1 cellular context compared by ENCODE assay signal in the genomic region with DNA sequence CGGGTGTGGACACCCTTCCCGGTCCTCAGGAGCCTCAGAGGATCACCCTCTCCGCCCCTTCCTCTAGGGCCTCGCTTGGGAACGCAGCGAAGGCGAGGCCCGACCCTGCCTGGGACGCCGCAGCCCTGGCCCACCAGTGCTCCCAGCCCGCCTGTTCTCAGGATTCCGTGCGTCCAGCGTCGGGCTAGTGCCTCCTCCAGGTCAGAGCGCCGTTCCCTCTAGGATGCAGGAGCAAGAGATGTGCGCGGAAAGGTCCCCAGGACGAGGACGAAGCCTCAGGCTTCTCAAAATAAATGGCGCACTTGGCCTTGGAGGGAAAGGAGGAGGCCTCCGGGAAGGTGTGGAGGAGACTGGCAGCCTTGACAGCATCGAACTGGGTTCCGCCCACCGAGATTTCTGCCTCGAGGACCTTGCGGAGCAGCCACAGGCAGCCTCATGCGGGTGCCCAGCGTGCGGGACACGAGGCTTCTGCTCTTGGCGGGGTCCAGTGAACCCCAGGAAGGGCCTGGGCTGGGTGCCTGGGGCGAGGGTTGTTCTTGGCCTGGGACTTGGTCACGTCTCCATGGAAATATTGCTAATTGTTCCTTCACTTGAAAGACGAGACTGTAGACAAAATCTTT.
TF ChIP-seq lines count a peak whose summit lies in the region.

No MANE protein-coding gene starts in this region.

TF ChIP-seq in WTC11, 78 proteins besides CTCF, POLR2A, EP300 and RAD21:
- TF ChIP-seq ZNF423 (CRISPR knock-in tag; IDR thresholded peaks at IDR 0.05) (no peak), KAT7 (CRISPR knock-in tag; IDR thresholded peaks at IDR 0.05; ENCODE audit: borderline replicate concordance) (no peak), ZNF512 (CRISPR knock-in tag; IDR thresholded peaks at IDR 0.05; ENCODE audit: borderline replicate concordance) (no peak)
